Comparison of ENCODE assay signal across 31 cellular contexts in the genomic region with DNA sequence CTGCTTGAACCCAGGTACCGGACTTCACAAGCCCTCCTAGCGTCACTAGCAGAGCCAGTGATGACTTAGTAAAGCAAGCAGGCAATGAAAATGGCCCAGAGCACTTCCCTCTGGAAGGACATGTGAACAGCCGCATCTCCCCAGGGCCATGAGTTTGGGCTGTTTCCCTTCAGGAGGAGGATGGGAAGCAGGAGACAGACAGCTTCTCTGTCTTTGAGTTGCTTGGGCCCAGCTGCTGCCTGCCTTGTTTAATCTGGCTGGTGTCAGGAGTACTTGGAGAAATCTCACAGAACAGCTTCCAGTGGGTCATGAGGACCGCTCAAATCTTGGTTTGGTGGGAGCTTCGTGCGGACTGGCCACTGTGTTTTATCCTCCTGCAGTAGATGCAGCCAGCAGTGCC.
"Had no signal": no experiment of that assay in that cellular context is flagged by ENCODE, and none has a peak within 500 bp of the region (broad histone marks: within the 10 kb centered on the region; RNA-seq: fewer than 3 reads in every experiment).

No MANE protein-coding gene starts in this region.

- H3K27me3 ChIP-seq: esophagus muscularis mucosa, foreskin keratinocyte, gastroesophageal sphincter had no signal

- H3K27ac ChIP-seq: brain microvascular endothelial cell, esophagus muscularis mucosa, foreskin keratinocyte, gastroesophageal sphincter, WERI-Rb-1 had no signal

- DNase-seq: activated B cell treated with CpG ODN at 0.5 μM for 24 hours; activated CD4-positive, alpha-beta T cell treated with anti-CD3 and anti-CD28 coated beads for 48 hours; activated CD4-positive, alpha-beta T cell treated with anti-CD3 and anti-CD28 coated beads, Interleukin-2, amount 50 U/mL, for 1 hour; activated CD4-positive, alpha-beta T cell treated with anti-CD3 and anti-CD28 coated beads, Interleukin-2, amount 50 U/mL, for 48 hours; activated CD8-positive, alpha-beta memory T cell treated with anti-CD3 and anti-CD28 coated beads for 24 hours; activated CD8-positive, alpha-beta T cell treated with anti-CD3 and anti-CD28 coated beads for 36 hours; activated effector memory CD4-positive, alpha-beta T cell treated with Interleukin-2 at 50 U/mL for 16 hours; activated gamma-delta T cell treated with Interleukin-2 at 50 U/mL for 16 hours; activated naive CD4-positive, alpha-beta T cell treated with anti-CD3 and anti-CD28 coated beads, Interleukin-2, amount 50 U/mL, for 16 hours; activated naive CD4-positive, alpha-beta T cell treated with Interleukin-2 at 50 U/mL for 16 hours; activated T-cell treated with anti-CD3 and anti-CD28 coated beads, Interleukin-2, amount 50 U/mL, for 4 hours; amniotic stem cell; anterior cingulate cortex; brain microvascular endothelial cell; caudate nucleus; cortex of kidney; dermis blood vessel endothelial cell; effector CD4-positive, alpha-beta T cell; effector memory CD8-positive, alpha-beta T cell; erythroblast; foreskin keratinocyte; T-helper 1 cell; T-helper 17 cell; T1000; WERI-Rb-1 had no signal

- H3K4me3 ChIP-seq: esophagus muscularis mucosa, gastroesophageal sphincter had no signal

- H3K4me3 Mint-ChIP-seq: activated B cell treated with CpG ODN at 0.5 μM for 24 hours; activated CD8-positive, alpha-beta T cell treated with anti-CD3 and anti-CD28 coated beads for 36 hours; activated naive CD8-positive, alpha-beta T cell; activated T-cell treated with anti-CD3 and anti-CD28 coated beads, Interleukin-2, amount 50 U/mL, for 4 hours; activated T-helper 17 cell treated with anti-CD3 and anti-CD28 coated beads, Interleukin-2, amount 50 U/mL, for 72 hours; effector memory CD8-positive, alpha-beta T cell; T-helper 17 cell; T-helper 2 cell treated with Interferon-gamma antibody and Interleukin-4, amounts not matched to agents 5 μg/mL and 100 μg/mL, for 36 hours had no signal

- ATAC-seq: activated CD4-positive, CD25-positive, alpha-beta regulatory T cell treated with anti-CD3 and anti-CD28 coated beads, Interleukin-2, amount 50 U/mL, for 24 hours; activated CD8-positive, alpha-beta T cell treated with anti-CD3 and anti-CD28 coated beads for 36 hours; activated T-cell treated with anti-CD3 and anti-CD28 coated beads, Interleukin-2, amount 50 U/mL, for 4 hours; activated T-helper 17 cell treated with anti-CD3 and anti-CD28 coated beads, Interleukin-2, amount 50 U/mL, for 72 hours; effector memory CD8-positive, alpha-beta T cell; foreskin keratinocyte; gastroesophageal sphincter; T-helper 17 cell had no signal

- H3K36me3 ChIP-seq: brain microvascular endothelial cell, gastroesophageal sphincter, WERI-Rb-1 had no signal

- H3K4me1 ChIP-seq: foreskin keratinocyte had no signal

- H3K27ac Mint-ChIP-seq: activated B cell treated with CpG ODN at 0.5 μM for 24 hours; activated CD8-positive, alpha-beta T cell treated with anti-CD3 and anti-CD28 coated beads for 36 hours; activated naive CD8-positive, alpha-beta T cell; activated T-helper 17 cell treated with anti-CD3 and anti-CD28 coated beads, Interleukin-2, amount 50 U/mL, for 72 hours; effector memory CD8-positive, alpha-beta T cell; T-helper 17 cell; T-helper 2 cell treated with Interferon-gamma antibody and Interleukin-4, amounts not matched to agents 5 μg/mL and 100 μg/mL, for 36 hours had no signal

- H3K9me3 ChIP-seq: esophagus muscularis mucosa, gastroesophageal sphincter had no signal

- H3K4me1 Mint-ChIP-seq: activated T-helper 17 cell treated with anti-CD3 and anti-CD28 coated beads, Interleukin-2, amount 50 U/mL, for 72 hours had no signal

- H3K36me3 Mint-ChIP-seq: activated naive CD8-positive, alpha-beta T cell had no signal

- H3K9me3 Mint-ChIP-seq: activated B cell treated with CpG ODN at 0.5 μM for 24 hours; activated CD8-positive, alpha-beta T cell treated with anti-CD3 and anti-CD28 coated beads for 36 hours; activated T-cell treated with anti-CD3 and anti-CD28 coated beads, Interleukin-2, amount 50 U/mL, for 4 hours; activated T-helper 17 cell treated with anti-CD3 and anti-CD28 coated beads, Interleukin-2, amount 50 U/mL, for 72 hours; effector memory CD8-positive, alpha-beta T cell; T-helper 2 cell treated with Interferon-gamma antibody and Interleukin-4, amounts not matched to agents 5 μg/mL and 100 μg/mL, for 36 hours had no signal
